Comparison of ENCODE assay signal across 29 cellular contexts in the genomic region with DNA sequence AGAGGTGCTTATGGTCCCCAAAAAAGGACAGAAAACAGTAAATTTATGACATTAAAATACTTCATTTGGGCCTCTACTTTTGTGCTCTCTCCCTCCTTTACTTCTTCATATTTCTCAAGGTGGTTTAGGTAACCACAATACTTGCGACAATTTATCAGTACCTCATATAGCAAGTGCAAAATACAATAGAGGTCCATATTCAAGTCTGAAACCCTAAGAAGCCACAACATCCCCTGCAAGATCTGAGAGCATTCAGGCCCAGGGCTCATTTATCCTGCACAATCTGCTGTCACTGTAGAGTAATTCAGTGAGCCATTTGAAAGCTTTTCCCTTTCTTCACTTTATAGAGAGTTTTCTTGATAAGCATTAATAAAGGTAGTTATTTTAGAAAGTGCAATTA. TPM values are rescaled to one million over a fixed set of nuclear protein-coding genes. Genes with fewer than 3 reads are reported as not detected.
DNase-seq lines count a peak whose midpoint lies in the region; ATAC-seq, FAIRE-seq and TF ChIP-seq lines count a peak whose summit lies in the region.
"Had no signal": no experiment of that assay in that cellular context is flagged by ENCODE, and none has a peak within 500 bp of the region (broad histone marks: within the 10 kb centered on the region; RNA-seq: fewer than 3 reads in every experiment).

No MANE protein-coding gene starts in this region.

- peaks cover 19% of the 10 kb centered on the region for H3K4me1 Mint-ChIP-seq in activated CD4-positive, alpha-beta memory T cell treated with anti-CD3 and anti-CD28 coated beads, Interleukin-2, amount 10 ng/mL, durations not matched to agents 7 days and 5 days
- peaks cover 46% of the 10 kb centered on the region for H3K4me1 Mint-ChIP-seq in activated CD4-positive, alpha-beta memory T cell treated with anti-CD3 and anti-CD28 coated beads for 36 hours (ENCODE audit: low read depth)
- peaks cover 42% of the 10 kb centered on the region for H3K4me1 Mint-ChIP-seq in activated naive CD8-positive, alpha-beta T cell treated with anti-CD3 and anti-CD28 coated beads for 36 hours
- H3K4me1 Mint-ChIP-seq: neural crest cell had no signal

- peaks cover 17% of the 10 kb centered on the region for H3K4me1 ChIP-seq in DND-41 (ENCODE audit: insufficient read depth, low read length)
- H3K4me1 ChIP-seq in small intestine (ENCODE audit: control insufficient read depth in 2 of 2, insufficient read depth in 1 of 2, low read depth in 1 of 2, low read length in 1 of 2): no peaks in the 10 kb centered on the region
- H3K4me1 ChIP-seq: Caco-2, left ventricle myocardium inferior, right lobe of liver, transverse colon had no signal

- no peaks in the 10 kb centered on the region for H3K27me3 Mint-ChIP-seq in activated CD4-positive, alpha-beta memory T cell treated with anti-CD3 and anti-CD28 coated beads, Interleukin-2, amount 10 ng/mL, durations not matched to agents 7 days and 5 days
- no peaks in the 10 kb centered on the region for H3K27me3 Mint-ChIP-seq in activated CD4-positive, alpha-beta memory T cell treated with anti-CD3 and anti-CD28 coated beads for 36 hours
- no peaks in the 10 kb centered on the region for H3K27me3 Mint-ChIP-seq in activated naive CD8-positive, alpha-beta T cell treated with anti-CD3 and anti-CD28 coated beads for 36 hours

- H3K27me3 ChIP-seq in DND-41 (ENCODE audit: insufficient read depth, low read length, poor library complexity) (no peaks in the 10 kb centered on the region), small intestine (ENCODE audit: control insufficient read depth in 2 of 2, insufficient read depth in 2 of 2, low read length in 2 of 2) (no peaks in the 10 kb centered on the region), brain microvascular endothelial cell (replicated peaks) (no peaks in the 10 kb centered on the region)
- H3K27me3 ChIP-seq: cardiac muscle cell, right lobe of liver, transverse colon had no signal

- POLR2A ChIA-PET in activated CD4-positive, alpha-beta memory T cell treated with anti-CD3 and anti-CD28 coated beads, Interleukin-2, amount 10 ng/mL, durations not matched to agents 7 days and 5 days (lab: Charles Lee): no interaction called here
- POLR2A ChIA-PET in activated CD4-positive, alpha-beta memory T cell treated with anti-CD3 and anti-CD28 coated beads for 36 hours (lab: Charles Lee): no interaction called here

- DNase-seq in activated CD4-positive, alpha-beta memory T cell treated with anti-CD3 and anti-CD28 coated beads, Interleukin-2, amount 10 ng/mL, durations not matched to agents 7 days and 5 days: peak; percentile 28
- no peak for DNase-seq in activated CD4-positive, alpha-beta memory T cell treated with anti-CD3 and anti-CD28 coated beads for 36 hours
- DNase-seq in DND-41 (peak; percentile 20), small intestine (peak; percentile 51), NCI-H1694 treated with DMSO at 0.1 percent for 48 hours (lab: John Stamatoyannopoulos, UW) (no peak), brain microvascular endothelial cell (no peak), DMS 273 treated with DMSO at 0.1 percent for 48 hours (lab: John Stamatoyannopoulos, UW) (no peak)
- DNase-seq in activated naive CD8-positive, alpha-beta T cell treated with anti-CD3 and anti-CD28 coated beads for 36 hours: no peak
- DNase-seq: activated CD4-positive, alpha-beta T cell treated with anti-CD3 and anti-CD28 coated beads, Interleukin-2, amount 50 U/mL, for 48 hours; AML-193; anterior cingulate cortex; Caco-2; DMS79 treated with DMSO at 0.1 percent for 48 hours; H7; KBM-7; left ventricle myocardium inferior; NCI-H1436; NCI-H446 treated with DMSO at 0.1 percent for 48 hours; PC-3; posterior cingulate gyrus; right lobe of liver; T1000; transverse colon had no signal

- no peak for FAIRE-seq in small intestine (lab: Jason Lieb, UNC)
- FAIRE-seq: A204.1, islet of Langerhans had no signal

- WGBS in small intestine, 3 donors: 63 to 88% (median 81%) methylated on average over 1 of the region's 1 CpG

- H3K9me3 ChIP-seq in DND-41 (ENCODE audit: insufficient read depth, low read length, severe bottlenecking) (no peaks in the 10 kb centered on the region), small intestine (ENCODE audit: control insufficient read depth, low read depth) (no peaks in the 10 kb centered on the region)
- H3K9me3 ChIP-seq: Caco-2, left ventricle myocardium inferior, right lobe of liver, transverse colon had no signal

- no peak overlapping the region for H3K27ac Mint-ChIP-seq in activated CD4-positive, alpha-beta memory T cell treated with anti-CD3 and anti-CD28 coated beads, Interleukin-2, amount 10 ng/mL, durations not matched to agents 7 days and 5 days
- no peak overlapping the region for H3K27ac Mint-ChIP-seq in activated CD4-positive, alpha-beta memory T cell treated with anti-CD3 and anti-CD28 coated beads for 36 hours
- H3K27ac Mint-ChIP-seq in activated naive CD8-positive, alpha-beta T cell treated with anti-CD3 and anti-CD28 coated beads for 36 hours: peak overlapping the region; percentile 32

- peak; percentile 85 for ATAC-seq in DND-41 (ENCODE audit: insufficient read depth, low read depth)
- ATAC-seq: PC-3, Right ventricle myocardium inferior had no signal

- H3K36me3 ChIP-seq in DND-41 (ENCODE audit: insufficient read depth, low read length): no peaks in the 10 kb centered on the region
- H3K36me3 ChIP-seq in small intestine (ENCODE audit: control insufficient read depth in 2 of 2, insufficient read depth in 2 of 2, low read length in 2 of 2): no peaks in the 10 kb centered on the region
- no peaks in the 10 kb centered on the region for H3K36me3 ChIP-seq in brain microvascular endothelial cell (replicated peaks)
- H3K36me3 ChIP-seq: cardiac muscle cell, left ventricle myocardium inferior, right lobe of liver, transverse colon had no signal

- H3K9me3 Mint-ChIP-seq in activated CD4-positive, alpha-beta memory T cell treated with anti-CD3 and anti-CD28 coated beads, Interleukin-2, amount 10 ng/mL, durations not matched to agents 7 days and 5 days: peaks cover 8% of the 10 kb centered on the region
- peaks cover 5% of the 10 kb centered on the region for H3K9me3 Mint-ChIP-seq in activated CD4-positive, alpha-beta memory T cell treated with anti-CD3 and anti-CD28 coated beads for 36 hours
- H3K9me3 Mint-ChIP-seq in activated naive CD8-positive, alpha-beta T cell treated with anti-CD3 and anti-CD28 coated beads for 36 hours: peaks cover 24% of the 10 kb centered on the region
- H3K9me3 Mint-ChIP-seq: neural crest cell had no signal

- H3K4me3 ChIP-seq in DND-41 (ENCODE audit: low read depth in 1 of 2, low read length in 2 of 2): no peak overlapping the region
- H3K4me3 ChIP-seq in small intestine (ENCODE audit: low read depth in 1 of 2, low read length in 2 of 2): no peak overlapping the region
- no peak overlapping the region for H3K4me3 ChIP-seq in brain microvascular endothelial cell (ENCODE audit: low read depth, low read length)
- H3K4me3 ChIP-seq: cardiac muscle cell, left ventricle myocardium inferior, right lobe of liver, transverse colon had no signal

- H2AFZ ChIP-seq in DND-41 (ENCODE audit: low read depth, low read length): no peak overlapping the region

- H3K36me3 Mint-ChIP-seq in activated CD4-positive, alpha-beta memory T cell treated with anti-CD3 and anti-CD28 coated beads, Interleukin-2, amount 10 ng/mL, durations not matched to agents 7 days and 5 days (ENCODE audit: low read depth): peaks cover 11% of the 10 kb centered on the region
- peaks cover 2% of the 10 kb centered on the region for H3K36me3 Mint-ChIP-seq in activated CD4-positive, alpha-beta memory T cell treated with anti-CD3 and anti-CD28 coated beads for 36 hours
- H3K36me3 Mint-ChIP-seq in activated naive CD8-positive, alpha-beta T cell treated with anti-CD3 and anti-CD28 coated beads for 36 hours: peaks cover 25% of the 10 kb centered on the region

- H3K27ac ChIP-seq in DND-41 (ENCODE audit: low read length): no peak overlapping the region
- H3K27ac ChIP-seq in small intestine (ENCODE audit: low read depth in 1 of 2, low read length in 1 of 2): no peak overlapping the region
- H3K27ac ChIP-seq in brain microvascular endothelial cell: no peak overlapping the region
- H3K27ac ChIP-seq: cardiac muscle cell, left ventricle myocardium inferior, right lobe of liver, transverse colon had no signal

- H4K20me1 ChIP-seq in DND-41 (ENCODE audit: insufficient read depth, low read length): no peaks in the 10 kb centered on the region

- H3K4me2 ChIP-seq in DND-41 (ENCODE audit: insufficient read depth, low read length): no peak overlapping the region

- CTCF ChIA-PET in activated CD4-positive, alpha-beta memory T cell treated with anti-CD3 and anti-CD28 coated beads, Interleukin-2, amount 10 ng/mL, durations not matched to agents 7 days and 5 days (lab: Charles Lee): no interaction called here
- CTCF ChIA-PET in activated CD4-positive, alpha-beta memory T cell treated with anti-CD3 and anti-CD28 coated beads for 36 hours (lab: Charles Lee): no interaction called here

- H3K9ac ChIP-seq in DND-41 (ENCODE audit: low read depth, low read length): no peak overlapping the region

- TF ChIP-seq CTCF in DND-41 (IDR thresholded peaks at IDR 0.05; ENCODE audit: borderline replicate concordance, extremely low read depth, low read length, poor library complexity, severe bottlenecking): no peak
- TF ChIP-seq CTCF in brain microvascular endothelial cell (IDR thresholded peaks at IDR 0.05; ENCODE audit: low read depth, low read length, missing control alignments): no peak

- in situ Hi-C loops in brain microvascular endothelial cell (cut with HindIII; ENCODE audit: low pct_ligation_motif_present, low sequenced_read_pairs): no loop called here

- H3K79me2 ChIP-seq in DND-41 (ENCODE audit: insufficient read depth, low read length): no peaks in the 10 kb centered on the region

- intact Hi-C loops in activated CD4-positive, alpha-beta memory T cell treated with anti-CD3 and anti-CD28 coated beads for 36 hours (cut with micrococcal nuclease): no loop called here

- no peak overlapping the region for H3K4me3 Mint-ChIP-seq in activated CD4-positive, alpha-beta memory T cell treated with anti-CD3 and anti-CD28 coated beads, Interleukin-2, amount 10 ng/mL, durations not matched to agents 7 days and 5 days
- H3K4me3 Mint-ChIP-seq in activated CD4-positive, alpha-beta memory T cell treated with anti-CD3 and anti-CD28 coated beads for 36 hours: no peak overlapping the region
- no peak overlapping the region for H3K4me3 Mint-ChIP-seq in activated naive CD8-positive, alpha-beta T cell treated with anti-CD3 and anti-CD28 coated beads for 36 hours
- H3K4me3 Mint-ChIP-seq: neural crest cell had no signal

RNA-seq across cellular contexts. Expression of a gene that starts 24.2 kb away (rescaled TPM):
- total RNA-seq in activated CD4-positive, alpha-beta memory T cell treated with anti-CD3 and anti-CD28 coated beads, Interleukin-2, amount 10 ng/mL, durations not matched to agents 7 days and 5 days: not detected
- not detected for total RNA-seq in activated CD4-positive, alpha-beta memory T cell treated with anti-CD3 and anti-CD28 coated beads for 36 hours
- not detected for total RNA-seq in activated naive CD8-positive, alpha-beta T cell treated with anti-CD3 and anti-CD28 coated beads for 36 hours
- not detected for polyA plus RNA-seq in small intestine
- total RNA-seq: cardiac muscle cell, H7, HT1080, left ventricle myocardium inferior, neural crest cell, PC-3, right lobe of liver, Right ventricle myocardium inferior, transverse colon had no signal
- polyA plus RNA-seq: cardiac muscle cell had no signal

Comparison
In these comparisons a context has a peak if more than half of its experiments do, and no peak if none do; other contexts are left out.
1. DNase-seq: peak in activated CD4-positive, alpha-beta memory T cell treated with anti-CD3 and anti-CD28 coated beads, Interleukin-2, amount 10 ng/mL, durations not matched to agents 7 days and 5 days (single experiment), DND-41 (single experiment) and small intestine (single experiment); none in activated CD4-positive, alpha-beta memory T cell treated with anti-CD3 and anti-CD28 coated beads for 36 hours (single experiment), activated naive CD8-positive, alpha-beta T cell treated with anti-CD3 and anti-CD28 coated beads for 36 hours (single experiment), NCI-H1694 treated with DMSO at 0.1 percent for 48 hours (single experiment), brain microvascular endothelial cell (single experiment) and DMS 273 treated with DMSO at 0.1 percent for 48 hours (single experiment).